12 cellular contexts compared by ENCODE assay signal in the genomic region with DNA sequence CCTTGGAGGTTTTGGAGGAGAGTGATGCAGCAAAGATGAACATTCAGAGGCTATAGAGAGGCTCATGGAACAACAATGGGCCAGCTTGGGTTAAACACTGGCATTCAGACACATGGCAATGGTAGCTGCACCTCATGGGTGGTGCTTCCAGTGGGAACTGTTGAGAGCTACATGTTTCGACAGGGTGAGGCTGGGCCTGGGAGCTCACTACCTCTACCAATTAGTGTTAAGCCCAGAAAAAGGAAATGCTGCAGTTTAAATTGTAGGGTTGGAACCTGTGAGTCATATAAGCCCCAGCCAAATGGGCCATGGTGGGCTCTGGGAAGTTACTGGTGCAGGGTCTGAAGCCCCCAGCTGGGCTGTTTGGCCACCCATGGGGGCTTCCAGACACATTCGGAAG.
DNase-seq lines count a peak whose midpoint lies in the region; ATAC-seq and TF ChIP-seq lines count a peak whose summit lies in the region.
"Had no signal": no experiment of that assay in that cellular context is flagged by ENCODE, and none has a peak within 500 bp of the region (broad histone marks: within the 10 kb centered on the region; RNA-seq: fewer than 3 reads in every experiment).

No MANE protein-coding gene starts in this region.

- intact Hi-C loops in thyroid gland (cut with DNase I), result no loop called here

- H3K4me1 ChIP-seq in BLaER1 (peaks cover 61% of the 10 kb centered on the region), muscle layer of duodenum (ENCODE audit: control insufficient read depth in 1 of 2, insufficient read depth in 2 of 2, low read length in 2 of 2) (peaks cover 19 to 46% of the 10 kb centered on the region in 2 donors), thyroid gland (peaks cover 7 to 38% of the 10 kb centered on the region in 2 donors)

- H3K4me2 ChIP-seq in BLaER1, result peak overlapping the region; percentile 43

- no peaks in the 10 kb centered on the region for H4K20me1 ChIP-seq in BLaER1

- TF ChIP-seq POLR2A in erythroblast (IDR thresholded peaks at IDR 0.05; ENCODE audit: low read length) (no peak), thyroid gland (IDR thresholded peaks at IDR 0.05) (no peak)

- H3K9me3 Mint-ChIP-seq in activated CD8-positive, alpha-beta T cell treated with anti-CD3 and anti-CD28 coated beads, Interleukin-2, amount 10 ng/mL, durations not matched to agents 7 days and 5 days (ENCODE audit: insufficient read depth), result no peaks in the 10 kb centered on the region

- peak; percentile 17 for ATAC-seq in HG02610 (IDR thresholded peaks at IDR 0.05; ENCODE audit: unreplicated experiment)
- peak; percentile 40 for ATAC-seq in activated CD8-positive, alpha-beta T cell treated with anti-CD3 and anti-CD28 coated beads, Interleukin-2, amount 10 ng/mL, durations not matched to agents 7 days and 5 days

- peak overlapping the region; percentile 22; the same call in 1 of the 2 replicates for H3K9ac ChIP-seq in BLaER1

- 70 to 96% methylated on average over 2 of the region's 2 CpGs for WGBS in thyroid gland, 2 donors

- no peak for DNase-seq in activated CD8-positive, alpha-beta T cell treated with anti-CD3 and anti-CD28 coated beads, Interleukin-2, amount 10 ng/mL, durations not matched to agents 7 days and 5 days
- DNase-seq in erythroblast (lab: John Stamatoyannopoulos, UW) (no peak), thyroid gland (no peak), T-helper 9 cell (no peak)
- DNase-seq in stimulated activated CD4-positive, alpha-beta T cell treated with anti-CD3 and anti-CD28 coated beads, Interleukin-15, amount 100 ng/mL, for 24 hours, result no peak
- DNase-seq: activated effector memory CD4-positive, alpha-beta T cell treated with Interleukin-2 at 50 U/mL for 16 hours; left cardiac atrium; ovary; Right ventricle myocardium superior had no signal

- peak overlapping the region; percentile 45 for H3K27ac Mint-ChIP-seq in activated CD8-positive, alpha-beta T cell treated with anti-CD3 and anti-CD28 coated beads, Interleukin-2, amount 10 ng/mL, durations not matched to agents 7 days and 5 days

- no peak overlapping the region for H3K4me3 Mint-ChIP-seq in activated CD8-positive, alpha-beta T cell treated with anti-CD3 and anti-CD28 coated beads, Interleukin-2, amount 10 ng/mL, durations not matched to agents 7 days and 5 days

- H3K4me3 ChIP-seq in BLaER1 (no peak overlapping the region), muscle layer of duodenum (ENCODE audit: low read depth in 1 of 2, low read length in 2 of 2) (no peak overlapping the region), thyroid gland (replicated peaks in 1 of 3) (no peak overlapping the region)
- H3K4me3 ChIP-seq: ovary had no signal

- TF ChIP-seq CTCF in thyroid gland (IDR thresholded peaks at IDR 0.05), result no peak

- H3K27ac ChIP-seq in BLaER1, result no peak overlapping the region
- peak overlapping the region; percentile 63 for H3K27ac ChIP-seq in muscle layer of duodenum (ENCODE audit: low read length)
- H3K27ac ChIP-seq in thyroid gland, result no peak overlapping the region

- POLR2A ChIA-PET in activated CD8-positive, alpha-beta T cell treated with anti-CD3 and anti-CD28 coated beads, Interleukin-2, amount 10 ng/mL, durations not matched to agents 7 days and 5 days (lab: Charles Lee), result no interaction called here

- H3K36me3 Mint-ChIP-seq in activated CD8-positive, alpha-beta T cell treated with anti-CD3 and anti-CD28 coated beads, Interleukin-2, amount 10 ng/mL, durations not matched to agents 7 days and 5 days (ENCODE audit: low read depth), result no peaks in the 10 kb centered on the region

- H3K4me1 Mint-ChIP-seq in activated CD8-positive, alpha-beta T cell treated with anti-CD3 and anti-CD28 coated beads, Interleukin-2, amount 10 ng/mL, durations not matched to agents 7 days and 5 days (ENCODE audit: low read depth), result peaks cover 20% of the 10 kb centered on the region

- H3K27me3 ChIP-seq in BLaER1 (no peaks in the 10 kb centered on the region), muscle layer of duodenum (ENCODE audit: low read depth, low read length) (no peaks in the 10 kb centered on the region), thyroid gland (no peaks in the 10 kb centered on the region)
- H3K27me3 ChIP-seq: ovary had no signal

- CTCF ChIA-PET in activated CD8-positive, alpha-beta T cell treated with anti-CD3 and anti-CD28 coated beads, Interleukin-2, amount 10 ng/mL, durations not matched to agents 7 days and 5 days (lab: Charles Lee), result no interaction called here

- H3K36me3 ChIP-seq in BLaER1 (no peaks in the 10 kb centered on the region), muscle layer of duodenum (ENCODE audit: control insufficient read depth in 1 of 2, insufficient read depth in 2 of 2, low read length in 2 of 2) (no peaks in the 10 kb centered on the region), thyroid gland (no peaks in the 10 kb centered on the region)
- H3K36me3 ChIP-seq: ovary had no signal

- no peaks in the 10 kb centered on the region for H3K27me3 Mint-ChIP-seq in activated CD8-positive, alpha-beta T cell treated with anti-CD3 and anti-CD28 coated beads, Interleukin-2, amount 10 ng/mL, durations not matched to agents 7 days and 5 days (ENCODE audit: low read depth)

- H3K9me3 ChIP-seq in BLaER1 (no peaks in the 10 kb centered on the region), muscle layer of duodenum (ENCODE audit: control insufficient read depth in 1 of 2, low read length in 2 of 2) (no peaks in the 10 kb centered on the region), thyroid gland (no peaks in the 10 kb centered on the region)
- H3K9me3 ChIP-seq: ovary had no signal
